ENCODE assay signal across 1 cellular context in genomic region chr12:66301944-66302826, GRCh38.
TF ChIP-seq lines count a peak whose summit lies in the region.

Gene HELB (plus strand): TSS chr12:66302493. CDS start chr12:66302604, 111 bp downstream.

TF ChIP-seq in HEK293, 187 proteins besides CTCF, POLR2A, EP300 and RAD21 (continued from another document and continues in another):
- TF ChIP-seq PRDM2 (tag by site-specific recombination; IDR thresholded peaks at IDR 0.05; ENCODE audit: borderline replicate concordance) (no peak), ZBTB10 (tag by site-specific recombination; IDR thresholded peaks at IDR 0.05) (no peak), KLF8 (tag by site-specific recombination; IDR thresholded peaks at IDR 0.05) (peak; percentile 81), SP2 (tag by site-specific recombination; IDR thresholded peaks at IDR 0.05) (peak; percentile 95), ZNF580 (tag by site-specific recombination; IDR thresholded peaks at IDR 0.05) (peak; percentile 57; the same call in 1 of the 2 replicates), ZNF660 (tag by site-specific recombination; IDR thresholded peaks at IDR 0.05) (peak; percentile 70), ZNF785 (tag by site-specific recombination; IDR thresholded peaks at IDR 0.05) (no peak), PATZ1 (tag by site-specific recombination; IDR thresholded peaks at IDR 0.05) (peak; percentile 76), ZNF121 (tag by site-specific recombination; IDR thresholded peaks at IDR 0.05) (no peak), KLF16 (tag by site-specific recombination; IDR thresholded peaks at IDR 0.05) (peak; percentile 52; the same call in 1 of the 2 replicates), ZBTB21 (tag by site-specific recombination; IDR thresholded peaks at IDR 0.05) (no peak), IKZF3 (tag by site-specific recombination; IDR thresholded peaks at IDR 0.05) (peak; percentile 78), KLF1 (tag by site-specific recombination; IDR thresholded peaks at IDR 0.05) (peak; percentile 32), ZNF639 (tag by site-specific recombination; IDR thresholded peaks at IDR 0.05) (0 out of 2 replicates have a peak, but pooled peaks have one; percentile 46), ZNF423 (tag by site-specific recombination; IDR thresholded peaks at IDR 0.05) (no peak), ZNF335 (tag by site-specific recombination; conservative IDR thresholded peaks at IDR 0.05) (peak; percentile 94), ZNF76 (tag by site-specific recombination; IDR thresholded peaks at IDR 0.05; ENCODE audit: borderline replicate concordance, low read depth) (peak; percentile 36; the same call in 1 of the 2 replicates), ZNF548 (tag by site-specific recombination; IDR thresholded peaks at IDR 0.05) (no peak), ZNF24 (tag by site-specific recombination; IDR thresholded peaks at IDR 0.05) (0 out of 2 replicates have a peak, but pooled peaks have one; percentile 45), PRDM1 (tag by site-specific recombination; IDR thresholded peaks at IDR 0.05) (peak; percentile 87), ZNF670 (tag by site-specific recombination; IDR thresholded peaks at IDR 0.05; ENCODE audit: low read depth) (no peak), ZNF513 (tag by site-specific recombination; IDR thresholded peaks at IDR 0.05) (peak; percentile 53; the same call in 1 of the 2 replicates), ZXDB (tag by site-specific recombination; IDR thresholded peaks at IDR 0.05) (peak; percentile 73), MZF1 (tag by site-specific recombination; IDR thresholded peaks at IDR 0.05; ENCODE audit: borderline replicate concordance) (peak; percentile 47; the same call in 1 of the 2 replicates), ZFHX2 (tag by site-specific recombination; conservative IDR thresholded peaks at IDR 0.05) (peak; percentile 71), ZNF2 (tag by site-specific recombination; IDR thresholded peaks at IDR 0.05) (peak; percentile 79), HIC1 (tag by site-specific recombination; IDR thresholded peaks at IDR 0.05) (peak; percentile 74), ZNF843 (tag by site-specific recombination; IDR thresholded peaks at IDR 0.05) (no peak; the same call in none of the 2 replicates), ZSCAN30 (tag by site-specific recombination; IDR thresholded peaks at IDR 0.05) (peak; percentile 59; the same call in 1 of the 2 replicates), ZBTB17 (tag by site-specific recombination; IDR thresholded peaks at IDR 0.05) (peak; percentile 96), ZNF561 (tag by site-specific recombination; IDR thresholded peaks at IDR 0.05; ENCODE audit: borderline replicate concordance) (peak; percentile 29; the same call in 1 of the 2 replicates), ZNF629 (tag by site-specific recombination; IDR thresholded peaks at IDR 0.05) (peak; percentile 78), ZEB2 (tag by site-specific recombination; IDR thresholded peaks at IDR 0.05) (peak; percentile 79; the same call in 1 of the 2 replicates), SP3 (tag by site-specific recombination; IDR thresholded peaks at IDR 0.05) (peak; percentile 96), PRDM10 (tag by site-specific recombination; IDR thresholded peaks at IDR 0.05) (peak; percentile 90), ZNF777 (tag by site-specific recombination; IDR thresholded peaks at IDR 0.05; ENCODE audit: borderline replicate concordance) (peak; percentile 94; the same call in 1 of the 2 replicates)
